ENCODE assay signal across 7 cellular contexts in the genomic region with DNA sequence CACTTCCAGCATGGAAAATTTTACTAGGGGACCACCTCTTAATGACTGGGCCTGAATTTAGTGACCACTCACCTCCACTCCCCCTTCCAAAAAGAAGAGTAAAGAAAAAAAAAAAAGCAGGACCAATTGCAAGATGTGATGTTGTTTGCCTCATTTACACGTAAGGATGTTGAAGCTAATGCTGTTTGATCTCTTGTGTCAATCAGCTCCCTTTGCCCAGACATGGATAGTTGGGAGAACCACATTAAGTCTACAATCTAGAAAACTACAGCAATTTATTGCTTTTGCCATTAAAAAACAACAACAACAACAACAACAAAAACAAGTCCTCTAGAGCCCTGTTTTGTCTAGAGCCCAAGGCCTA. TPM values are rescaled to one million over a fixed set of nuclear protein-coding genes. Genes with fewer than 3 reads are reported as not detected.
DNase-seq lines count a peak whose midpoint lies in the region; FAIRE-seq and TF ChIP-seq lines count a peak whose summit lies in the region.

No MANE protein-coding gene starts in this region.

- no peak for TF ChIP-seq CTCF in kidney (IDR thresholded peaks at IDR 0.05; ENCODE audit: borderline replicate concordance, extremely low read depth, insufficient read depth)
- TF ChIP-seq CTCF in spleen (IDR thresholded peaks at IDR 0.05 in 8 of 11, conservative IDR thresholded peaks at IDR 0.05 in 3 of 11), result no peak

- intact Hi-C loops in kidney (cut with DNase I) (no loop called here), spleen (cut with DNase I; ENCODE audit: low total_unique reads) (no loop called here)

- no peak for DNase-seq in activated naive CD8-positive, alpha-beta T cell treated with anti-CD3 and anti-CD28 coated beads for 36 hours
- DNase-seq in kidney (no peak), spleen (no peak), NK-92 (lab: John Stamatoyannopoulos, UW; ENCODE audit: unreplicated experiment) (no peak), AG08395 (ENCODE audit: low spot score) (no peak), NOMO-1 (lab: John Stamatoyannopoulos, UW; ENCODE audit: unreplicated experiment in 2 of 2) (no peak)

- H3K9me3 ChIP-seq in HUES48 (ENCODE audit: control insufficient read depth, insufficient read depth, low read length), result no peaks in the 10 kb centered on the region
- no peaks in the 10 kb centered on the region for H3K9me3 ChIP-seq in kidney (ENCODE audit: control insufficient read depth in 1 of 2, low read length in 2 of 2)
- no peaks in the 10 kb centered on the region for H3K9me3 ChIP-seq in spleen

- no peak overlapping the region for H3K4me3 ChIP-seq in HUES48 (ENCODE audit: low read depth, low read length)
- H3K4me3 ChIP-seq in kidney (ENCODE audit: low read length in 2 of 2), result no peak overlapping the region
- no peak overlapping the region for H3K4me3 ChIP-seq in spleen

- no peaks in the 10 kb centered on the region for H3K36me3 Mint-ChIP-seq in activated naive CD8-positive, alpha-beta T cell treated with anti-CD3 and anti-CD28 coated beads for 36 hours

- H3K27ac ChIP-seq in HUES48 (ENCODE audit: low read depth, low read length), result peak overlapping the region; percentile 89
- peak overlapping the region; percentile 53 to 59 for H3K27ac ChIP-seq in kidney (ENCODE audit: low read depth in 2 of 2, low read length in 2 of 2)
- peak overlapping the region; percentile 5 to 65 (median 46) for H3K27ac ChIP-seq in spleen

- H3K4me1 Mint-ChIP-seq in activated naive CD8-positive, alpha-beta T cell treated with anti-CD3 and anti-CD28 coated beads for 36 hours, result peaks cover 34% of the 10 kb centered on the region

- H3K27me3 ChIP-seq in HUES48 (ENCODE audit: control insufficient read depth, insufficient read depth, low read length) (no peaks in the 10 kb centered on the region), spleen (replicated peaks in 1 of 7) (no peaks in the 10 kb centered on the region)

- H3K4me3 Mint-ChIP-seq in activated naive CD8-positive, alpha-beta T cell treated with anti-CD3 and anti-CD28 coated beads for 36 hours, result no peak overlapping the region

- FAIRE-seq in kidney (lab: Jason Lieb, UNC), result no peak

- peak overlapping the region; percentile 86 for H3K27ac Mint-ChIP-seq in activated naive CD8-positive, alpha-beta T cell treated with anti-CD3 and anti-CD28 coated beads for 36 hours

- no peaks in the 10 kb centered on the region for H3K9me3 Mint-ChIP-seq in activated naive CD8-positive, alpha-beta T cell treated with anti-CD3 and anti-CD28 coated beads for 36 hours

- H3K4me1 ChIP-seq in HUES48 (ENCODE audit: control insufficient read depth, insufficient read depth, low read length) (peaks cover 27% of the 10 kb centered on the region), kidney (ENCODE audit: control insufficient read depth in 1 of 2, insufficient read depth in 1 of 2, low read depth in 1 of 2, low read length in 2 of 2) (peaks cover 9 to 17% of the 10 kb centered on the region in 2 donors), spleen (peaks cover 0 to 10% (median 4%) of the 10 kb centered on the region in 6 donors)

- WGBS in spleen, 5 donors, result 73 to 92% (median 81%) methylated on average over 1 of the region's 1 CpG

- TF ChIP-seq POLR2A in spleen (IDR thresholded peaks at IDR 0.05), result no peak

- H3K9ac ChIP-seq in HUES48 (ENCODE audit: low read depth, low read length) (no peak overlapping the region), kidney (ENCODE audit: low read length in 2 of 2) (no peak overlapping the region)

- H3K27me3 Mint-ChIP-seq in activated naive CD8-positive, alpha-beta T cell treated with anti-CD3 and anti-CD28 coated beads for 36 hours, result peaks cover 1% of the 10 kb centered on the region

- H3K36me3 ChIP-seq in HUES48 (ENCODE audit: control insufficient read depth, insufficient read depth, low read length) (no peaks in the 10 kb centered on the region), kidney (ENCODE audit: control insufficient read depth in 1 of 2, insufficient read depth in 2 of 2, low read length in 2 of 2) (no peaks in the 10 kb centered on the region), spleen (no peaks in the 10 kb centered on the region)

RNA-seq across cellular contexts. Expression of a gene that starts 11.0 kb away (rescaled TPM):
- total RNA-seq in activated naive CD8-positive, alpha-beta T cell treated with anti-CD3 and anti-CD28 coated beads for 36 hours, result 10 to 100 TPM; 56.7 to 57.5 TPM
- total RNA-seq in kidney (409 TPM), spleen (100 to 1,000 TPM in 3 of 7 donors, 10 to 100 TPM in 4; 62.0 to 122 (median 93.6) TPM)
- polyA plus RNA-seq in kidney (ENCODE audit: insufficient read depth, low read depth, low replicate concordance) (525 TPM), spleen (100 to 1,000 TPM in 2 of 3 donors, 10 to 100 TPM in 1; 65.8 to 157 (median 107) TPM)

RNA-seq across cellular contexts. Expression of a gene that starts 27.7 kb away (rescaled TPM):
- under 1 TPM; 0.18 to 0.64 TPM for total RNA-seq in activated naive CD8-positive, alpha-beta T cell treated with anti-CD3 and anti-CD28 coated beads for 36 hours
- total RNA-seq in kidney, result 1.3 TPM
- 2.1 TPM for polyA plus RNA-seq in kidney (ENCODE audit: insufficient read depth, low read depth, low replicate concordance)
- under 1 TPM; 0.13 to 0.86 (median 0.44) TPM for total RNA-seq in spleen
- under 1 TPM; 0.35 to 0.48 (median 0.38) TPM for polyA plus RNA-seq in spleen
